Comparison of ENCODE assay signal across 10 cellular contexts in genomic region chr16:4576008-4576407, GRCh38. TPM values are rescaled to one million over a fixed set of nuclear protein-coding genes. Genes with fewer than 3 reads are reported as not detected.
"Had no signal": no experiment of that assay in that cellular context is flagged by ENCODE, and none has a peak within 500 bp of the region (broad histone marks: within the 10 kb centered on the region; RNA-seq: fewer than 3 reads in every experiment).

No MANE protein-coding gene starts in this region.

- H3K27ac ChIP-seq: GM23248, KMS-11 had no signal

- H2AFZ ChIP-seq: GM23248 had no signal

- H3K9ac ChIP-seq: GM23248, KMS-11 had no signal

- DNase-seq: GM23248, GOT3, H9, HCEC 1CT, Karpas-422, KBM-7 had no signal

- H3K4me2 ChIP-seq: KMS-11 had no signal

- FAIRE-seq: H54, HepG2 had no signal

- H3K4me3 ChIP-seq: GM23248 had no signal

RNA-seq across cellular contexts. Expression of gene C16orf96, which starts 19.9 kb away (rescaled TPM):
- total RNA-seq: GM23248, HepG2, HT1080 had no signal
- polyA plus RNA-seq: GM23248 had no signal
